In genomic region chr16:28491970-28492474, GRCh38 we compare ENCODE assay signal across 8 cellular contexts. TPM values are rescaled to one million over a fixed set of nuclear protein-coding genes. Genes with fewer than 3 reads are reported as not detected.
A peak's percentile ranks its signal among the peaks of the same experiment; 100 is the strongest.
DNase-seq lines count a peak whose midpoint lies in the region; ATAC-seq and TF ChIP-seq lines count a peak whose summit lies in the region.

CLN3 (minus strand) TSS chr16:28492074; CDS start chr16:28491759, 315 bp downstream.

- intact Hi-C loops in IMR-90 (cut with micrococcal nuclease): loop anchor here (5.0 kb wide), 1 partner anchor 45 kb away; the partner anchor contains the start of gene NUPR1
- intact Hi-C loops in OCI-LY7 (cut with micrococcal nuclease; ENCODE audit: unreplicated experiment): loop anchor here (1.0 to 5.0 kb wide), 3 partner anchors 60 to 330 kb away; partner anchors contain the start of genes ATXN2L and SGF29

- POLR2A ChIA-PET in IMR-90 (lab: Charles Lee; ENCODE audit: unreplicated experiment): interaction anchor here (0.6 kb wide), 1 partner anchor 20 kb away, joined by 3 read pairs; no protein-coding TSS in a partner anchor
- POLR2A ChIA-PET in OCI-LY7 (lab: Charles Lee): interaction anchor here (0.6 to 1.2 kb wide), 4 partner anchors 12 to 214 kb away, joined by 3 to 8 read pairs (median 4); no protein-coding TSS in a partner anchor

- peak within 1 kb of the TSS; percentile 43 for H2AK5ac ChIP-seq in IMR-90 (ENCODE audit: low read depth, low read length)

- in situ Hi-C loops in IMR-90 (cut with MboI; ENCODE audit: low sequenced_read_pairs): no loop called here

- peak within 1 kb of the TSS; percentile 100 for H3K18ac ChIP-seq in IMR-90 (ENCODE audit: low read depth, low read length)

- H2AK9ac ChIP-seq in IMR-90 (replicated peaks; ENCODE audit: low read depth, low read length, poor library complexity): peak within 1 kb of the TSS; percentile 96

- H3K9me1 ChIP-seq in IMR-90 (ENCODE audit: insufficient read depth, low read length): no peaks in the 10 kb centered on the region

- H3K23ac ChIP-seq in IMR-90 (ENCODE audit: low read depth, low read length): peak within 1 kb of the TSS; percentile 99

- peak within 1 kb of the TSS; percentile 100 for H2BK120ac ChIP-seq in IMR-90 (ENCODE audit: low read depth, low read length)

- no peaks in the 10 kb centered on the region for H3K9me3 ChIP-seq in IMR-90 (ENCODE audit: control insufficient read depth, insufficient read depth, low read length)
- H3K9me3 ChIP-seq in OCI-LY7 (ENCODE audit: low read length): no peaks in the 10 kb centered on the region

- H3K9me2 ChIP-seq in OCI-LY7 (ENCODE audit: insufficient read depth, low read length): no peaks in the 10 kb centered on the region

- H3K36me3 ChIP-seq in IMR-90 (ENCODE audit: control insufficient read depth, insufficient read depth, low read length) (peaks cover 14% of the 10 kb centered on the region), OCI-LY7 (ENCODE audit: insufficient read depth, low read length) (peaks cover 26% of the 10 kb centered on the region)

- H3K56ac ChIP-seq in IMR-90 (ENCODE audit: extremely low read depth, insufficient read depth, low read length): peak within 1 kb of the TSS; percentile 99

- 0% methylated on average over 8 of the region's 21 CpGs; no CpG with 5 or more reads in 1 of the 2 experiments for WGBS in IMR-90 (ENCODE audit: extremely low coverage in 2 of 2, insufficient read length in 1 of 2), 2 experiments

- H2BK20ac ChIP-seq in IMR-90 (ENCODE audit: low read depth, low read length): peak within 1 kb of the TSS; percentile 89

- H3K79me1 ChIP-seq in IMR-90 (ENCODE audit: low read depth in 1 of 2, low read length in 2 of 2): peaks cover 0 to 13% of the 10 kb centered on the region in 2 experiments; a peak in 3 of 4 replicates

- no peaks in the 10 kb centered on the region for H4K20me1 ChIP-seq in IMR-90 (ENCODE audit: insufficient read depth, low read length)
- no peaks in the 10 kb centered on the region for H4K20me1 ChIP-seq in OCI-LY7 (ENCODE audit: insufficient read depth, low read length)

- CTCF ChIA-PET in IMR-90 (lab: Yijun Ruan, JAX) (interaction anchor here (0.6 to 0.7 kb wide), 2 partner anchors 12 to 47 kb away, joined by 3 read pairs; no protein-coding TSS in a partner anchor), OCI-LY7 (lab: Charles Lee; ENCODE audit: unreplicated experiment) (no interaction called here)

- peak within 1 kb of the TSS; percentile 100 for H4K5ac ChIP-seq in IMR-90 (ENCODE audit: low read depth, low read length)

- H3K14ac ChIP-seq in IMR-90 (replicated peaks; ENCODE audit: low read depth, low read length): peak within 1 kb of the TSS; percentile 100

- no peaks in the 10 kb centered on the region; the same call in 1 of the 2 replicates for H3K27me3 ChIP-seq in IMR-90 (ENCODE audit: control insufficient read depth, insufficient read depth, low read length)

- peak within 1 kb of the TSS; percentile 98 for H2AFZ ChIP-seq in IMR-90 (replicated peaks; ENCODE audit: low read length, poor library complexity)
- peak within 1 kb of the TSS; percentile 74 for H2AFZ ChIP-seq in OCI-LY7 (ENCODE audit: low read length)

- H3K4me1 ChIP-seq in IMR-90 (ENCODE audit: control insufficient read depth, insufficient read depth, low read length): no peaks in the 10 kb centered on the region
- peaks cover 35% of the 10 kb centered on the region for H3K4me1 ChIP-seq in OCI-LY7 (ENCODE audit: insufficient read depth, low read length, poor library complexity, severe bottlenecking)

- H3K9ac ChIP-seq in IMR-90 (ENCODE audit: low read depth, low read length): peak within 1 kb of the TSS; percentile 100

- peak within 1 kb of the TSS; percentile 98 for H4K91ac ChIP-seq in IMR-90 (ENCODE audit: insufficient read depth, low read depth, low read length)

- peak within 1 kb of the TSS; percentile 100 for H2BK5ac ChIP-seq in IMR-90 (ENCODE audit: low read depth, low read length, poor library complexity, severe bottlenecking)

- H3K4ac ChIP-seq in IMR-90 (ENCODE audit: low read depth, low read length): peak within 1 kb of the TSS; percentile 100

- H4K8ac ChIP-seq in IMR-90 (ENCODE audit: low read depth in 2 of 2, low read length in 2 of 2): peak within 1 kb of the TSS; percentile 92 to 99

- peak within 1 kb of the TSS; percentile 97 for H3K4me3 ChIP-seq in IMR-90 (ENCODE audit: insufficient read depth, low read depth, low read length)
- peak within 1 kb of the TSS; percentile 88 for H3K4me3 ChIP-seq in OCI-LY7 (ENCODE audit: low read depth, low read length, poor library complexity, severe bottlenecking)

- BruUV-seq in IMR-90 (replicated peaks; lab: Mats Ljungman, UMichigan): no TSS peak
- TSS peak; percentile 83 for BruUV-seq in OCI-LY7 (replicated peaks; lab: Mats Ljungman, UMichigan)

- DNase-seq in D341Med (ENCODE audit: low spot score): peak; percentile 91
- peak; percentile 94 for DNase-seq in IMR-90
- DNase-seq in OCI-LY7 (ENCODE audit: low spot score): peak; percentile 97
- peak; percentile 73 for DNase-seq in activated T-cell treated with anti-CD3 and anti-CD28 coated beads for 1 hour (ENCODE audit: low read depth)
- peak; percentile 97 for DNase-seq in epidermal melanocyte (ENCODE audit: insufficient read length, low spot score)
- DNase-seq in midbrain (lab: John Stamatoyannopoulos, UW): peak; percentile 92
- peak; percentile 78 to 81 for DNase-seq in stimulated activated CD8-positive, alpha-beta memory T cell treated with anti-CD3 and anti-CD28 coated beads, Interleukin-15, amount 100 ng/mL, for 48 hours (ENCODE audit: low read depth in 2 of 2)

- peaks cover 22% of the 10 kb centered on the region; the same call in 1 of the 2 replicates for H3K79me2 ChIP-seq in OCI-LY7 (ENCODE audit: insufficient read depth, low read depth, low read length)

- peak within 1 kb of the TSS; percentile 91; the same call in 2 of the 3 replicates for H2BK15ac ChIP-seq in IMR-90 (ENCODE audit: low read depth, low read length)

- H3K4me2 ChIP-seq in IMR-90 (ENCODE audit: low read depth, low read length): peak within 1 kb of the TSS; percentile 87
- peak within 1 kb of the TSS; percentile 87 for H3K4me2 ChIP-seq in OCI-LY7 (ENCODE audit: low read length)

- dilution Hi-C loops in IMR-90 (cut with HindIII; ENCODE audit: low sequenced_read_pairs, unreplicated experiment): no loop called here

- TF ChIP-seq RAD21 in IMR-90 (IDR thresholded peaks at IDR 0.05; ENCODE audit: low read length): no peak

- no peak for TF ChIP-seq POLR2A in IMR-90 (IDR thresholded peaks at IDR 0.05; ENCODE audit: low read depth, low read length)

- TF ChIP-seq CTCF in IMR-90 (conservative IDR thresholded peaks at IDR 0.05; ENCODE audit: low read depth, low read length) (no peak), OCI-LY7 (conservative IDR thresholded peaks at IDR 0.05; ENCODE audit: low read length) (no peak)

- ATAC-seq in GM21515 (IDR thresholded peaks at IDR 0.05; ENCODE audit: unreplicated experiment) (peak; percentile 66), IMR-90 (ENCODE audit: low read depth) (peak; percentile 97)

- H3K27ac ChIP-seq in IMR-90 (ENCODE audit: insufficient read depth, low read length) (peak within 1 kb of the TSS; percentile 100), OCI-LY7 (ENCODE audit: low read depth, low read length, poor library complexity, severe bottlenecking) (peak within 1 kb of the TSS; percentile 74)

TF ChIP-seq in IMR-90, 13 proteins besides CTCF, POLR2A, EP300 and RAD21:
- TF ChIP-seq SMC3 (IDR thresholded peaks at IDR 0.05; ENCODE audit: low read depth, low read length) (no peak), ELK1 (IDR thresholded peaks at IDR 0.05; ENCODE audit: borderline replicate concordance, low read depth, low read length) (no peak), FOS (IDR thresholded peaks at IDR 0.05; ENCODE audit: low read depth, low read length) (peak; percentile 91), CHD1 (IDR thresholded peaks at IDR 0.05; ENCODE audit: low read depth, low read length) (no peak), NFE2L2 (IDR thresholded peaks at IDR 0.05; ENCODE audit: low read depth, low read length) (no peak), BHLHE40 (IDR thresholded peaks at IDR 0.05; ENCODE audit: low read depth, low read length) (peak; percentile 95), RCOR1 (IDR thresholded peaks at IDR 0.05; ENCODE audit: insufficient replicate concordance, low read length) (no peak), MXI1 (IDR thresholded peaks at IDR 0.05; ENCODE audit: borderline replicate concordance, low read depth, low read length) (peak; percentile 85), MAFK (IDR thresholded peaks at IDR 0.05; ENCODE audit: low read depth, low read length) (no peak), CEBPB (IDR thresholded peaks at IDR 0.05; ENCODE audit: low read depth, low read length) (no peak), MAZ (IDR thresholded peaks at IDR 0.05; ENCODE audit: borderline replicate concordance, low read depth, low read length) (peak; percentile 45; the same call in 1 of the 2 replicates), USF2 (IDR thresholded peaks at IDR 0.05; ENCODE audit: low read depth, low read length) (peak; percentile 100), RFX5 (IDR thresholded peaks at IDR 0.05; ENCODE audit: low read depth, low read length) (no peak)

RNA-seq across cellular contexts. Expression of gene CLN3, which starts in this region (rescaled TPM):
- total RNA-seq in IMR-90 (2012; rRNA removed) (3.3 and 3.9 TPM in 2 replicates), OCI-LY7 (2022) (35.2 and 42.3 TPM in 2 replicates)
- 15.9 TPM in 2 replicates for polyA plus RNA-seq in IMR-90 (2012; rRNA removed)
- polyA plus RNA-seq in IMR-90 (2012; cell fraction: cytosol; rRNA removed): 10.7 and 16.4 TPM in 2 replicates
- 41.8 and 77.5 TPM in 2 replicates for polyA plus RNA-seq in IMR-90 (2012; cell fraction: nucleus; rRNA removed; ENCODE audit: low replicate concordance)
- total RNA-seq in OCI-LY7 (2014; rRNA removed; shearing (Covaris generic)): 29.7 and 45.5 TPM in 2 replicates

Comparison
In these comparisons a context has a peak if more than half of its experiments do, and no peak if none do; other contexts are left out.
1. Peak in every context shown above with its lines: DNase-seq, ATAC-seq, H3K4me3 ChIP-seq and H3K27ac ChIP-seq.